In the genomic region with DNA sequence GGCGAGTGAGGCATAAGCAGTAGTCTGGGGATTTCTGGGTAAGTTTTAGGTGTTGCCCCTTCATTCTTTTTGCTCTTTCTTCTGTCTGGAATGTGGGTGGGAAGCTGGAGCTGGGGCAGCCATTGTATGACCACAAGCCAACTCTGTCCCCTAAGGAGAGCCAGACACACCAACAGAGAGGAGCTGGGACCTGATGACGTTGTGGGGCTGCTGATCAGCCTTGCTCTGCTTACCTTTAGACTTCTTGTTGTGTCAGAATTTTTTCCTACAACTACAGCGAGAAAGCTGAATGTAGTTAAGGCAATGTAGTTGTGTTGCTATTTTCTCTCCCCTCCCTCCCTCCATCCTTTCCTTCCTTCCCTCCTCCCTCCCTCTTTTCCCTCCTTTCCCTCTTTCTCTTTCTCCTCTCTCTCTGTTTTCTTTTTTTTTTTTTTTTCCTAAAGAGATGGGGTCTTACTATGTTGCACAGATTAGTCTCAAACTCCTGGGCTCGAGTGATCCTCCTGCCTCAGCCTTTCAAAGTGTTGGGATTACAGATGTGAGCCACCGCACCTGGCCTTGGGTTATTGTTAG, we compare ENCODE assay signal across 30 cellular contexts. TPM values are rescaled to one million over a fixed set of nuclear protein-coding genes. Genes with fewer than 3 reads are reported as not detected.
DNase-seq lines count a peak whose midpoint lies in the region; ATAC-seq and TF ChIP-seq lines count a peak whose summit lies in the region.
"Had no signal": no experiment of that assay in that cellular context is flagged by ENCODE, and none has a peak within 500 bp of the region (broad histone marks: within the 10 kb centered on the region; RNA-seq: fewer than 3 reads in every experiment).

No MANE protein-coding gene starts in this region.

- no peaks in the 10 kb centered on the region for H3K36me3 Mint-ChIP-seq in activated CD4-positive, alpha-beta T cell treated with anti-CD3 and anti-CD28 coated beads for 36 hours (ENCODE audit: low read depth)
- H3K36me3 Mint-ChIP-seq in central memory CD8-positive, alpha-beta T cell (ENCODE audit: insufficient read depth): peaks cover 12% of the 10 kb centered on the region
- H3K36me3 Mint-ChIP-seq: naive B cell had no signal

- H3K36me3 ChIP-seq in HEK293 (ENCODE audit: control insufficient read depth in 2 of 2, insufficient read depth in 1 of 2, low read length in 2 of 2): no peaks in the 10 kb centered on the region
- H3K36me3 ChIP-seq in trophoblast cell (ENCODE audit: control insufficient read depth in 1 of 2, insufficient read depth in 2 of 2, low read length in 2 of 2): no peaks in the 10 kb centered on the region
- H3K36me3 ChIP-seq in uterus: no peaks in the 10 kb centered on the region
- H3K36me3 ChIP-seq: gastrocnemius medialis, tibial nerve had no signal

- no peak overlapping the region for H2BK120ac ChIP-seq in trophoblast cell (ENCODE audit: insufficient read depth, low read length, poor library complexity)

- no peak overlapping the region for H3K4me3 Mint-ChIP-seq in activated CD4-positive, alpha-beta T cell treated with anti-CD3 and anti-CD28 coated beads for 36 hours
- H3K4me3 Mint-ChIP-seq in central memory CD8-positive, alpha-beta T cell: no peak overlapping the region
- H3K4me3 Mint-ChIP-seq: naive B cell; T-helper 1 cell treated with Interleukin-12 subunit alpha and Interleukin-12 subunit beta and Interleukin-4 antibody, amounts not matched to agents 30 μg/mL and 1 μg/mL, for 36 hours had no signal

- no peaks in the 10 kb centered on the region for H3K79me2 ChIP-seq in trophoblast cell (ENCODE audit: control insufficient read depth, insufficient read depth, low read length, poor library complexity)

- no peak overlapping the region for H3K4ac ChIP-seq in trophoblast cell (ENCODE audit: low read depth, low read length)

- H3K4me2 ChIP-seq in trophoblast cell (ENCODE audit: low read length): no peak overlapping the region
- H3K4me2 ChIP-seq: KMS-11, PC-9 had no signal

- DNase-seq in activated CD4-positive, alpha-beta T cell treated with anti-CD3 and anti-CD28 coated beads for 36 hours: no peak
- DNase-seq in activated CD4-positive, alpha-beta T cell treated with anti-CD3 and anti-CD28 coated beads, Interleukin-2, amount 50 U/mL, for 48 hours: no peak
- DNase-seq in central memory CD8-positive, alpha-beta T cell (ENCODE audit: low spot score in 2 of 2): no peak
- no peak for DNase-seq in trophoblast cell
- no peak for DNase-seq in dedifferentiated amniotic fluid mesenchymal stem cell (ENCODE audit: extremely low spot score)
- DNase-seq in uterus: no peak
- DNase-seq: activated CD4-positive, alpha-beta T cell treated with anti-CD3 and anti-CD28 coated beads for 1 hour; activated gamma-delta T cell treated with Interleukin-2 at 50 U/mL for 16 hours; activated T-cell treated with anti-CD3 and anti-CD28 coated beads, Interleukin-2, amount 50 U/mL, for 1 hour; gastrocnemius medialis; H7; kidney glomerular epithelial cell; midbrain; MM.1S; naive B cell; NCI-H2029 treated with DMSO at 0.1 percent for 48 hours; NCI-H524 treated with DMSO at 0.1 percent for 48 hours; occipital lobe; PC-9; psoas muscle; stimulated activated CD8-positive, alpha-beta memory T cell treated with anti-CD3 and anti-CD28 coated beads, Interleukin-4, amount 100 ng/mL, for 48 hours had no signal

- peak overlapping the region; percentile 44 for H2BK12ac ChIP-seq in trophoblast cell (ENCODE audit: low read length)

- no peak overlapping the region for H3K23ac ChIP-seq in trophoblast cell (ENCODE audit: low read length)

- TF ChIP-seq POLR2A in uterus (IDR thresholded peaks at IDR 0.05): no peak

- POLR2A ChIA-PET in activated CD4-positive, alpha-beta T cell treated with anti-CD3 and anti-CD28 coated beads for 36 hours (lab: Charles Lee): interaction anchor here (1.2 kb wide), 1 partner anchor 19 kb away, joined by 3 read pairs; no protein-coding TSS in a partner anchor
- POLR2A ChIA-PET in HEK293 (lab: Yijun Ruan, JAX): interaction anchor here (0.7 kb wide), 2 partner anchors 53 to 68 kb away, joined by 3 to 6 read pairs; no protein-coding TSS in a partner anchor

- H2BK5ac ChIP-seq in trophoblast cell (ENCODE audit: low read depth, low read length, poor library complexity): no peak overlapping the region

- H3K4me1 ChIP-seq in HEK293 (ENCODE audit: control insufficient read depth, insufficient read depth, low read length): no peaks in the 10 kb centered on the region
- peaks cover 14 to 15% of the 10 kb centered on the region in 2 experiments for H3K4me1 ChIP-seq in trophoblast cell (ENCODE audit: control insufficient read depth in 1 of 2, insufficient read depth in 2 of 2, low read length in 2 of 2)
- H3K4me1 ChIP-seq in uterus: no peaks in the 10 kb centered on the region
- H3K4me1 ChIP-seq: psoas muscle had no signal

- H3K79me1 ChIP-seq in trophoblast cell (ENCODE audit: low read length): peaks cover 6% of the 10 kb centered on the region

- H3K27me3 Mint-ChIP-seq in activated CD4-positive, alpha-beta T cell treated with anti-CD3 and anti-CD28 coated beads for 36 hours: no peaks in the 10 kb centered on the region
- no peaks in the 10 kb centered on the region for H3K27me3 Mint-ChIP-seq in central memory CD8-positive, alpha-beta T cell

- no peaks in the 10 kb centered on the region for H3K9me3 ChIP-seq in HEK293 (ENCODE audit: control insufficient read depth, insufficient read depth, low read depth, low read length)
- H3K9me3 ChIP-seq in trophoblast cell (ENCODE audit: insufficient read depth, low read depth, low read length): peaks cover 1% of the 10 kb centered on the region
- H3K9me3 ChIP-seq in uterus: no peaks in the 10 kb centered on the region
- H3K9me3 ChIP-seq: gastrocnemius medialis, psoas muscle had no signal

- H3K9me3 Mint-ChIP-seq in activated CD4-positive, alpha-beta T cell treated with anti-CD3 and anti-CD28 coated beads for 36 hours (ENCODE audit: low read depth): no peaks in the 10 kb centered on the region
- no peaks in the 10 kb centered on the region for H3K9me3 Mint-ChIP-seq in central memory CD8-positive, alpha-beta T cell
- H3K9me3 Mint-ChIP-seq: naive B cell; T-helper 1 cell treated with Interleukin-12 subunit alpha and Interleukin-12 subunit beta and Interleukin-4 antibody, amounts not matched to agents 30 μg/mL and 1 μg/mL, for 36 hours had no signal

- no peak overlapping the region for H3K27ac ChIP-seq in HEK293 (ENCODE audit: extremely low read depth, low read depth, low read length)
- no peak overlapping the region for H3K27ac ChIP-seq in trophoblast cell (ENCODE audit: low read depth, low read length)
- no peak overlapping the region for H3K27ac ChIP-seq in uterus
- H3K27ac ChIP-seq: 22Rv1, C4-2B, gastrocnemius medialis, KMS-11, PC-9, psoas muscle, SK-N-MC had no signal

- ATAC-seq in activated CD4-positive, alpha-beta T cell treated with anti-CD3 and anti-CD28 coated beads for 36 hours: no peak
- ATAC-seq in central memory CD8-positive, alpha-beta T cell (replicated peaks; ENCODE audit: extremely low read depth, poor library complexity, severe bottlenecking): no peak
- ATAC-seq in GM21529 (IDR thresholded peaks at IDR 0.05; ENCODE audit: unreplicated experiment): no peak
- ATAC-seq: gastrocnemius medialis, psoas muscle, sciatic nerve had no signal

- H3K18ac ChIP-seq in trophoblast cell (ENCODE audit: low read length): no peak overlapping the region

- peak overlapping the region; percentile 32 for H3K27ac Mint-ChIP-seq in activated CD4-positive, alpha-beta T cell treated with anti-CD3 and anti-CD28 coated beads for 36 hours
- H3K27ac Mint-ChIP-seq in central memory CD8-positive, alpha-beta T cell (ENCODE audit: low read depth): peak overlapping the region; percentile 19
- H3K27ac Mint-ChIP-seq: T-helper 1 cell treated with Interleukin-12 subunit alpha and Interleukin-12 subunit beta and Interleukin-4 antibody, amounts not matched to agents 30 μg/mL and 1 μg/mL, for 36 hours had no signal

- H4K8ac ChIP-seq in trophoblast cell (ENCODE audit: low read depth, low read length): no peak overlapping the region

- no peak overlapping the region for H3K4me3 ChIP-seq in HEK293 (ENCODE audit: low read depth, low read length)
- H3K4me3 ChIP-seq in trophoblast cell (ENCODE audit: low read depth, low read length): no peak overlapping the region
- no peak overlapping the region for H3K4me3 ChIP-seq in uterus
- H3K4me3 ChIP-seq: gastrocnemius medialis, PC-9, psoas muscle, SK-N-MC, tibial nerve had no signal

- no peak overlapping the region for H3K14ac ChIP-seq in trophoblast cell (ENCODE audit: low read length)

- peaks cover 64% of the 10 kb centered on the region for H3K4me1 Mint-ChIP-seq in activated CD4-positive, alpha-beta T cell treated with anti-CD3 and anti-CD28 coated beads for 36 hours
- H3K4me1 Mint-ChIP-seq in central memory CD8-positive, alpha-beta T cell: peaks cover 37% of the 10 kb centered on the region

- H4K12ac ChIP-seq in trophoblast cell (ENCODE audit: low read depth, low read length): no peak overlapping the region

- no peak overlapping the region for H2AK5ac ChIP-seq in trophoblast cell (ENCODE audit: low read length)

- no peak overlapping the region for H3K9ac ChIP-seq in trophoblast cell (ENCODE audit: low read length)
- H3K9ac ChIP-seq: KMS-11 had no signal

- H3K27me3 ChIP-seq in trophoblast cell (ENCODE audit: insufficient read depth, low read length) (no peaks in the 10 kb centered on the region), uterus (no peaks in the 10 kb centered on the region)
- H3K27me3 ChIP-seq: gastrocnemius medialis, tibial nerve had no signal

- CTCF ChIA-PET in activated CD4-positive, alpha-beta T cell treated with anti-CD3 and anti-CD28 coated beads for 36 hours (lab: Charles Lee): interaction anchor here (0.6 to 12.9 kb wide), 2 partner anchors 9 to 54 kb away, joined by 3 to 367 read pairs; no protein-coding TSS in a partner anchor
- CTCF ChIA-PET in HEK293 (lab: Yijun Ruan, JAX): interaction anchor here (1.5 to 5.5 kb wide), 3 partner anchors 57 to 253 kb away, joined by 5 to 45 read pairs (median 8); no protein-coding TSS in a partner anchor

- H4K91ac ChIP-seq in trophoblast cell (ENCODE audit: low read depth, low read length): no peak overlapping the region

- intact Hi-C loops in activated CD4-positive, alpha-beta T cell treated with anti-CD3 and anti-CD28 coated beads for 36 hours (cut with DNase I, micrococcal nuclease): loop anchor here in 1 of 2 experiments (10.0 kb wide), 2 partner anchors 217 to 247 kb away; no protein-coding TSS in a partner anchor
- intact Hi-C loops in uterus (cut with DNase I; ENCODE audit: low total_unique reads): no loop called here

- no peak overlapping the region for H2AFZ ChIP-seq in trophoblast cell (ENCODE audit: insufficient read depth, low read length, poor library complexity)
- H2AFZ ChIP-seq: PC-9 had no signal

- no CpG with 5 or more reads among the region's 5 CpGs for WGBS in trophoblast cell (ENCODE audit: extremely low coverage, insufficient coverage, insufficient read length)

- TF ChIP-seq CTCF in HEK293 (tag by site-specific recombination; IDR thresholded peaks at IDR 0.05): no peak
- no peak for TF ChIP-seq CTCF in uterus (IDR thresholded peaks at IDR 0.05)

RNA-seq across cellular contexts. Expression of a gene that starts 6.4 kb away (rescaled TPM):
- total RNA-seq in activated CD4-positive, alpha-beta T cell treated with anti-CD3 and anti-CD28 coated beads for 36 hours: 10 to 100 TPM; 37.6 to 43.8 TPM
- 77.2 and 78.0 TPM in 2 replicates for polyA plus RNA-seq in trophoblast cell (2013)
- 100 to 1,000 TPM in 1 of 4 donors, 10 to 100 TPM in 3; 37.1 to 110 (median 66.1) TPM for total RNA-seq in uterus

RNA-seq across cellular contexts. Expression of a gene that starts 39.4 kb away (rescaled TPM):
- total RNA-seq in activated CD4-positive, alpha-beta T cell treated with anti-CD3 and anti-CD28 coated beads for 36 hours: 10 to 100 TPM; 15.0 to 17.6 TPM
- polyA plus RNA-seq in trophoblast cell (2013): 41.6 and 43.8 TPM in 2 replicates
- total RNA-seq in uterus: 10 to 100 TPM; 12.3 to 70.7 (median 50.9) TPM
